ENCODE assay signal across 23 cellular contexts in genomic region chr11:103349595-103349994, GRCh38.
"Had no signal": no experiment of that assay in that cellular context is flagged by ENCODE, and none has a peak within 500 bp of the region (broad histone marks: within the 10 kb centered on the region; RNA-seq: fewer than 3 reads in every experiment).

No MANE protein-coding gene starts in this region.

- H3K27me3 ChIP-seq: colonic mucosa, dorsolateral prefrontal cortex, esophagus muscularis mucosa, esophagus squamous epithelium, foreskin keratinocyte, gastrocnemius medialis, gastroesophageal sphincter, heart left ventricle, heart right ventricle had no signal

- H3K36me3 ChIP-seq: colonic mucosa, esophagus muscularis mucosa, esophagus squamous epithelium, gastrocnemius medialis, gastroesophageal sphincter, heart left ventricle, heart right ventricle had no signal

- H3K4me3 ChIP-seq: colonic mucosa, coronary artery, dorsolateral prefrontal cortex, esophagus muscularis mucosa, esophagus squamous epithelium, gastrocnemius medialis, gastroesophageal sphincter, heart left ventricle, heart right ventricle had no signal

- DNase-seq: colonic mucosa; cortex of kidney; dermis blood vessel endothelial cell; dorsolateral prefrontal cortex; effector CD4-positive, alpha-beta T cell; effector CD8-positive, alpha-beta T cell; effector memory CD4-positive, alpha-beta T cell; effector memory CD8-positive, alpha-beta T cell; endodermal cell; erythroblast; esophagus squamous epithelium; foreskin fibroblast; foreskin keratinocyte; foreskin melanocyte; gastrocnemius medialis; glutamatergic neuron; head of caudate nucleus; heart left ventricle; heart right ventricle had no signal

- H3K9me3 ChIP-seq: colonic mucosa, esophagus muscularis mucosa, esophagus squamous epithelium, gastrocnemius medialis, gastroesophageal sphincter, heart left ventricle, heart right ventricle had no signal

- H3K27ac ChIP-seq: colonic mucosa, coronary artery, dorsolateral prefrontal cortex, epithelial cell of prostate, esophagus muscularis mucosa, esophagus squamous epithelium, foreskin keratinocyte, gastrocnemius medialis, gastroesophageal sphincter, heart left ventricle, heart right ventricle had no signal
